In the genomic region with DNA sequence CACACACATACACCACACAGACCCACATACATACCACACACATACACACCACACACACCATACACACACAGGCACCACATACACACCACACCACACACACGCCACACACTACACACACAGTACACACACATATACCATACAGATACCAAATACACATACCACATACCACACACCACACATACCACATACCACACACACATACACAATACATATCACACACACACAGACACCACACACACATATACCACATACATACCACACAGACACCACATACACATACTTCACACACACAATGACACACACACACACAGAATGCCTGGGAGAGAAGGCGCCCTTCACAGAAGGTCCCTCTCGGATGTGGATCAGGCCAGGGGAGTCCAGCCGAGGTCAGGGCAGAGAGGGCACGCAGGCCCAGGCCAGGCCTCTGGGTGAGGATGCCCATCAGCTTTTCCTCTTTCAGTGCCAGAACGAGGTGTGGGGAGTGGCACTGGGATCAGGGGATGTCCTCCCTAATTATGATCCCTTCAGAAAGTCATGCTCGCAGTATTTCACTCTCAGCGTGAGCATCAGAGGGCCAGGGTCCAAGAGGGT, we compare ENCODE assay signal across 1 cellular context.
A peak's percentile ranks its signal among the peaks of the same experiment; 100 is the strongest.
TF ChIP-seq lines count a peak whose summit lies in the region.

No MANE protein-coding gene starts in this region.

TF ChIP-seq in HEK293, 187 proteins besides CTCF, POLR2A, EP300 and RAD21:
- TF ChIP-seq ZNF211 (tag by site-specific recombination; IDR thresholded peaks at IDR 0.05; ENCODE audit: low read depth) (peak; percentile 94), ZFP69B (tag by site-specific recombination; IDR thresholded peaks at IDR 0.05) (no peak)
- TF ChIP-seq, protein P1, sequence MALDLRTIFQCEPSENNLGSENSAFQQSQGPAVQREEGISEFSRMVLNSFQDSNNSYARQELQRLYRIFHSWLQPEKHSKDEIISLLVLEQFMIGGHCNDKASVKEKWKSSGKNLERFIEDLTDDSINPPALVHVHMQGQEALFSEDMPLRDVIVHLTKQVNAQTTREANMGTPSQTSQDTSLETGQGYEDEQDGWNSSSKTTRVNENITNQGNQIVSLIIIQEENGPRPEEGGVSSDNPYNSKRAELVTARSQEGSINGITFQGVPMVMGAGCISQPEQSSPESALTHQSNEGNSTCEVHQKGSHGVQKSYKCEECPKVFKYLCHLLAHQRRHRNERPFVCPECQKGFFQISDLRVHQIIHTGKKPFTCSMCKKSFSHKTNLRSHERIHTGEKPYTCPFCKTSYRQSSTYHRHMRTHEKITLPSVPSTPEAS (tag by site-specific recombination; IDR thresholded peaks at IDR 0.05), result peak; percentile 58; the same call in 1 of the 2 replicates
TF ChIP-seq in HEK293: peak in this region for 2.
